Comparison of ENCODE assay signal across 30 cellular contexts in the genomic region with DNA sequence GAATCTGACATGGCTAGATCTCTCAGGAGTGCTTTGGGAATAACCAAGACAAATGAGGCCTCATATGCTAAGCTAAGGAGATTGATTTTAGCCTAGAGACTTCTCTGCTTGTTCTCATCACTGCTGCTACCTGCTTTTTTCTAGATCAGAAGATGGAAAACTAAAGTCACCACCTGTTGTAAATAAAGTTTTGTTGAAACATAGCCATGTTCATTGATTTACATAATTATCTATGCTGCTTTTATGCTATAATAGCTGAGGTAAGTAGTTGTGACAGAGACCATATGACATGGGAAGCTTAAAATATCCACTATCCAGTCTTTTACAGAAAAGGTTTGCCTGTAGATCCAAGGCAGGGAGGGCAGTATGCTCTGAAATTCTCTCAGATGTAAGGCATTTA. TPM values are rescaled to one million over a fixed set of nuclear protein-coding genes. Genes with fewer than 3 reads are reported as not detected.
"Had no signal": no experiment of that assay in that cellular context is flagged by ENCODE, and none has a peak within 500 bp of the region (broad histone marks: within the 10 kb centered on the region; RNA-seq: fewer than 3 reads in every experiment).

No MANE protein-coding gene starts in this region.

- H3K36me3 ChIP-seq: neural progenitor cell, ovary, spleen, stomach, thoracic aorta, thyroid gland, tibial nerve, upper lobe of left lung, vagina had no signal

- H3K79me2 ChIP-seq: parathyroid adenoma had no signal

- H3K27me3 Mint-ChIP-seq: progenitor cell of endocrine pancreas; stimulated activated memory B cell treated with anti-CD40 and anti-IgM and Interleukin-4, amounts not matched to agents 10 μg/mL and 1 μg/mL and 100 μg/mL, for 72 hours; stimulated activated naive CD8-positive, alpha-beta T cell treated with anti-CD3 and anti-CD28 coated beads, Interleukin-15, Interleukin-2, amounts not matched to agents 100 ng/mL and 50 ng/mL, for 24 hours had no signal

- H3K9me3 Mint-ChIP-seq: nephron; neural progenitor cell; stimulated activated naive CD8-positive, alpha-beta T cell treated with anti-CD3 and anti-CD28 coated beads, Interleukin-15, Interleukin-2, amounts not matched to agents 100 ng/mL and 50 ng/mL, for 24 hours had no signal

- H3K9ac ChIP-seq: neural progenitor cell, parathyroid adenoma had no signal

- H2AFZ ChIP-seq: neural progenitor cell, parathyroid adenoma had no signal

- H3K36me3 Mint-ChIP-seq: natural killer cell, neural progenitor cell had no signal

- H3K4me1 ChIP-seq: neural progenitor cell, parathyroid adenoma, psoas muscle, spleen, thyroid gland, tibial nerve, upper lobe of left lung, vagina had no signal

- H3K27me3 ChIP-seq: neural progenitor cell, ovary, spleen, stomach, thyroid gland, tibial nerve, upper lobe of left lung, vagina had no signal

- DNase-seq: natural killer cell; occipital lobe; ovary; posterior cingulate gyrus; psoas muscle; right cardiac atrium; spleen; stimulated activated CD4-positive, alpha-beta T cell treated with anti-CD3 and anti-CD28 coated beads, Interleukin-12 subunit alpha, Interleukin-12 subunit beta, amount 100 ng/mL, for 4 hours; stimulated activated CD4-positive, alpha-beta T cell treated with anti-CD3 and anti-CD28 coated beads, Interleukin-1b, Interleukin-23, amount 100 ng/mL, for 48 hours; stimulated activated CD4-positive, alpha-beta T cell treated with anti-CD3 and anti-CD28 coated beads, Interleukin-4, amount 100 ng/mL, for 1 hour; stimulated activated CD4-positive, alpha-beta T cell treated with anti-CD3 and anti-CD28 coated beads, Interleukin-4, amount 100 ng/mL, for 4 hours; stimulated activated CD8-positive, alpha-beta memory T cell treated with anti-CD3 and anti-CD28 coated beads, Interleukin-4, amount 100 ng/mL, for 48 hours; stimulated activated naive CD4-positive, alpha-beta T cell treated with Interleukin-2 at 50 U/mL for 16 hours; stomach; thyroid gland; trophoblast cell; upper lobe of left lung had no signal

- FAIRE-seq: urothelium cell line had no signal

- H3K4me3 Mint-ChIP-seq: natural killer cell; nephron; neural progenitor cell; stimulated activated memory B cell treated with anti-CD40 and anti-IgM and Interleukin-4, amounts not matched to agents 10 μg/mL and 1 μg/mL and 100 μg/mL, for 72 hours; stimulated activated naive CD8-positive, alpha-beta T cell treated with anti-CD3 and anti-CD28 coated beads, Interleukin-15, Interleukin-2, amounts not matched to agents 100 ng/mL and 50 ng/mL, for 24 hours had no signal

- H3K4me3 ChIP-seq: neural progenitor cell, ovary, psoas muscle, skin epidermis, smooth muscle cell, spleen, stomach, thoracic aorta, thyroid gland, tibial nerve, upper lobe of left lung, vagina had no signal

- H3K27ac Mint-ChIP-seq: natural killer cell; nephron; neural progenitor cell; progenitor cell of endocrine pancreas; stimulated activated memory B cell treated with anti-CD40 and anti-IgM and Interleukin-4, amounts not matched to agents 10 μg/mL and 1 μg/mL and 100 μg/mL, for 72 hours; stimulated activated naive CD8-positive, alpha-beta T cell treated with anti-CD3 and anti-CD28 coated beads, Interleukin-15, Interleukin-2, amounts not matched to agents 100 ng/mL and 50 ng/mL, for 24 hours had no signal

- H3K4me2 ChIP-seq: neural progenitor cell, smooth muscle cell had no signal

- H3K27ac ChIP-seq: neural progenitor cell, ovary, parathyroid adenoma, psoas muscle, skin epidermis, spleen, stomach, thoracic aorta, thyroid gland, tibial nerve, upper lobe of left lung, vagina had no signal

- H3K9me3 ChIP-seq: ovary, psoas muscle, spleen, stomach, thoracic aorta, thyroid gland, tibial nerve, upper lobe of left lung, vagina had no signal

- ATAC-seq: natural killer cell; psoas muscle; right cardiac atrium; sciatic nerve; stimulated activated memory B cell treated with anti-CD40 and anti-IgM and Interleukin-4, amounts not matched to agents 10 μg/mL and 1 μg/mL and 100 μg/mL, for 72 hours had no signal

RNA-seq across cellular contexts. Expression of gene CYP26B1, which starts 46.1 kb away (rescaled TPM):
- total RNA-seq: natural killer cell had no signal
